Comparison of ENCODE assay signal across 8 cellular contexts in genomic region chr3:82133070-82133606, GRCh38.
DNase-seq lines count a peak whose midpoint lies in the region.

No MANE protein-coding gene starts in this region.

- DNase-seq in SIG-M5 treated with dmso at 0.1 percent for 504 hours (lab: John Stamatoyannopoulos, UW; ENCODE audit: unreplicated experiment) (peak; percentile 57), SIG-M5 (lab: John Stamatoyannopoulos, UW) (no peak), H4 (ENCODE audit: low spot score) (peak; percentile 29), Karpas-422 (peak; percentile 80), T-helper 1 cell (peak in 3 of 5 donors; percentile 5 to 19 (median 18)), kidney glomerular epithelial cell (lab: John Stamatoyannopoulos, UW) (peak; percentile 42)
- DNase-seq in central memory CD4-positive, alpha-beta T cell, result peak; percentile 10
- DNase-seq in stimulated activated CD4-positive, alpha-beta T cell treated with anti-CD3 and anti-CD28 coated beads, TNF-alpha, amount 100 ng/mL, for 48 hours (ENCODE audit: low read depth in 3 of 3), result peak in 2 of 3 donors; percentile 7 to 11

- no peak overlapping the region for H3K27ac ChIP-seq in Karpas-422 (ENCODE audit: low read length)

- H3K4me1 ChIP-seq in Karpas-422 (ENCODE audit: low read length), result no peaks in the 10 kb centered on the region

- H3K36me3 ChIP-seq in Karpas-422 (ENCODE audit: insufficient read depth, low read length), result no peaks in the 10 kb centered on the region

- no peak overlapping the region for H2AFZ ChIP-seq in Karpas-422 (ENCODE audit: low read length)

- H4K20me1 ChIP-seq in Karpas-422 (ENCODE audit: insufficient read depth, low read depth, low read length), result no peaks in the 10 kb centered on the region

- H3K9me3 ChIP-seq in Karpas-422 (ENCODE audit: low read length), result no peaks in the 10 kb centered on the region

- H3K27me3 ChIP-seq in Karpas-422 (ENCODE audit: low read length), result no peaks in the 10 kb centered on the region

- H3K9me2 ChIP-seq in Karpas-422 (replicated peaks; ENCODE audit: insufficient read depth, low read length), result no peaks in the 10 kb centered on the region

- no peak overlapping the region for H3K4me3 ChIP-seq in Karpas-422 (ENCODE audit: low read length)

- no peak overlapping the region for H3K9ac ChIP-seq in Karpas-422 (ENCODE audit: low read length)

- no peak overlapping the region for H3K4me2 ChIP-seq in Karpas-422 (ENCODE audit: low read depth, low read length, poor library complexity, severe bottlenecking)

- no peaks in the 10 kb centered on the region for H3K79me2 ChIP-seq in Karpas-422 (ENCODE audit: low read length)
